15 cellular contexts compared by ENCODE assay signal in the genomic region with DNA sequence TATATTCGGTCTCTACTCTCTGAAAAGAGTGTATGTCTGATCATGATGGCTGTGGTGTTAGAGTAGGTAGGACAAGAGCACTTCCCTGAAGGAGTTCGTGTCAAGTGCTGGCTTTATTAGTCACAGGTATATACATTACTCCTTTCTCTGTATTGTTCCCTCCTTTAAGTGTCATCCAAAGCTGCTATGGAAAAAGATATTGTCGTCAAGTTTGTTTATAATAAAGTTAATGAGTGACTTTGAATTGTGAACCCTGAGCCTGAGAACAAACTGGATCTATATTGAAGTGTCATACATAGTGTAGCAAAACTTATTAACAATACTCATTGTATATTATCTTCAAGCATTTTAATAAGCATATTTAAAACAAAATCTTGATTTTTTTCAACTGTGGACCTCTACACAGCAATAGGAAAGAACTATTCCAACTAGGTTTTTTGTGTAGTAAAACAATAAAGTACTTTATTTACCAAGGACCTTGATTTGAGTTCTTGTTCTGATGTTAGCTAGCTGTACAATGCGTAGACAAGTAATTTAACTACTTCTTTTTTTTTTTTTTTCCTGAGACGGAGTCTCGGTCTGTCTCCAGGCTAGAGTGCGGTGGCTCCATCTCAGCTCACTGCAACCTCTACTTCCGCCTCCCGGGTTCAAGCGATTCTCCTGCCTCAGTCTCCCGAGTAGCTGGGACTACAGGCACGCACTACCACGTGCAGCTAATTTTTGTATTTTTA.
DNase-seq lines count a peak whose midpoint lies in the region; ATAC-seq and TF ChIP-seq lines count a peak whose summit lies in the region.
"Had no signal": no experiment of that assay in that cellular context is flagged by ENCODE, and none has a peak within 500 bp of the region (broad histone marks: within the 10 kb centered on the region; RNA-seq: fewer than 3 reads in every experiment).

No MANE protein-coding gene starts in this region.

- no peak overlapping the region for H3K4me3 ChIP-seq in cardiac muscle cell
- no peak overlapping the region for H3K4me3 ChIP-seq in Peyer's patch
- H3K4me3 ChIP-seq in liver (ENCODE audit: low read depth in 1 of 3, low read length in 3 of 3): no peak overlapping the region
- no peak overlapping the region for H3K4me3 ChIP-seq in upper lobe of right lung
- H3K4me3 ChIP-seq: BLaER1 treated with 17β-estradiol and CSF1 and Interleukin-3, amounts not matched to agents 10 nM and 100 nM; stomach had no signal

- H3K36me3 ChIP-seq in cardiac muscle cell (no peaks in the 10 kb centered on the region), Peyer's patch (no peaks in the 10 kb centered on the region), liver (ENCODE audit: control insufficient read depth in 4 of 4, insufficient read depth in 3 of 4, low read depth in 1 of 4, low read length in 3 of 4) (no peaks in the 10 kb centered on the region), upper lobe of right lung (no peaks in the 10 kb centered on the region)
- H3K36me3 ChIP-seq: neutrophil, stomach had no signal

- DNase-seq in cardiac muscle cell (ENCODE audit: low read depth in 1 of 2, low spot score in 1 of 2) (no peak), Right ventricle myocardium inferior (ENCODE audit: missing footprints) (no peak), Peyer's patch (no peak), upper lobe of right lung (no peak), ureter (ENCODE audit: low spot score) (no peak), AG08396 (ENCODE audit: low spot score) (no peak)
- DNase-seq in activated CD4-positive, alpha-beta T cell treated with anti-CD3 and anti-CD28 coated beads for 48 hours: no peak
- DNase-seq: effector memory CD8-positive, alpha-beta T cell; kidney glomerular epithelial cell; NCI-H1436; stimulated activated CD4-positive, alpha-beta T cell treated with anti-CD3 and anti-CD28 coated beads, Interleukin-4, amount 100 ng/mL, for 4 hours; stomach had no signal

- TF ChIP-seq POLR2A in Peyer's patch (IDR thresholded peaks at IDR 0.05): no peak

- ATAC-seq in Right ventricle myocardium inferior (no peak), upper lobe of right lung (peak; percentile 88)
- ATAC-seq: effector memory CD8-positive, alpha-beta T cell had no signal

- WGBS in liver: 74% methylated on average over 13 of the region's 13 CpGs

- H3K4me1 ChIP-seq in cardiac muscle cell (ENCODE audit: low read depth) (peaks cover 20% of the 10 kb centered on the region), Peyer's patch (peaks cover 0 to 5% (median 0%) of the 10 kb centered on the region in 4 donors), liver (ENCODE audit: control insufficient read depth in 4 of 4, insufficient read depth in 4 of 4, low read length in 3 of 4) (peaks cover 5 to 44% (median 22%) of the 10 kb centered on the region in 4 donors), upper lobe of right lung (peaks cover 8% of the 10 kb centered on the region)

- TF ChIP-seq CTCF in cardiac muscle cell (IDR thresholded peaks at IDR 0.05; ENCODE audit: low read depth, low read length): no peak
- no peak for TF ChIP-seq CTCF in Peyer's patch (IDR thresholded peaks at IDR 0.05)
- no peak for TF ChIP-seq CTCF in liver (IDR thresholded peaks at IDR 0.05; ENCODE audit: low read depth, low read length, missing input control)
- TF ChIP-seq CTCF in upper lobe of right lung (IDR thresholded peaks at IDR 0.05): no peak

- no peaks in the 10 kb centered on the region for H3K27me3 ChIP-seq in cardiac muscle cell
- H3K27me3 ChIP-seq in Peyer's patch: no peaks in the 10 kb centered on the region
- no peaks in the 10 kb centered on the region for H3K27me3 ChIP-seq in liver (ENCODE audit: control insufficient read depth in 4 of 4, insufficient read depth in 4 of 4, low read length in 3 of 4)
- H3K27me3 ChIP-seq in upper lobe of right lung: no peaks in the 10 kb centered on the region
- H3K27me3 ChIP-seq: BLaER1 treated with 17β-estradiol and CSF1 and Interleukin-3, amounts not matched to agents 10 nM and 100 nM; neutrophil; stomach had no signal

- H3K9me3 ChIP-seq in cardiac muscle cell (ENCODE audit: low read depth): no peaks in the 10 kb centered on the region
- H3K9me3 ChIP-seq in Peyer's patch: no peaks in the 10 kb centered on the region
- no peaks in the 10 kb centered on the region for H3K9me3 ChIP-seq in liver (ENCODE audit: control insufficient read depth in 4 of 4, low read length in 3 of 4)
- no peaks in the 10 kb centered on the region for H3K9me3 ChIP-seq in upper lobe of right lung
- H3K9me3 ChIP-seq: neutrophil, stomach had no signal

- peak overlapping the region; percentile 13 for H3K27ac ChIP-seq in cardiac muscle cell
- H3K27ac ChIP-seq in Peyer's patch: peak overlapping the region in 3 of 4 donors; percentile 21 to 71 (median 49)
- H3K27ac ChIP-seq in liver (ENCODE audit: low read depth in 1 of 2, low read length in 2 of 2): peak overlapping the region; percentile 68 to 84
- no peak overlapping the region for H3K27ac ChIP-seq in upper lobe of right lung
- H3K27ac ChIP-seq: BLaER1 treated with 17β-estradiol and CSF1 and Interleukin-3, amounts not matched to agents 10 nM and 100 nM; neutrophil; stomach had no signal

- intact Hi-C loops in Right ventricle myocardium inferior (cut with DNase I) (loop anchor here (10.0 kb wide), 1 partner anchor 164 kb away; no protein-coding TSS in a partner anchor), upper lobe of right lung (cut with DNase I) (no loop called here)

- no peak for TF ChIP-seq RAD21 in liver (IDR thresholded peaks at IDR 0.05)

- peak overlapping the region in 1 of 2 donors; percentile 54 for H3K9ac ChIP-seq in liver (ENCODE audit: low read depth in 1 of 2, low read length in 2 of 2)
- H3K9ac ChIP-seq: BLaER1 treated with 17β-estradiol and CSF1 and Interleukin-3, amounts not matched to agents 10 nM and 100 nM had no signal

TF ChIP-seq in liver, 16 proteins besides CTCF, POLR2A, EP300 and RAD21:
- TF ChIP-seq, protein P1, sequence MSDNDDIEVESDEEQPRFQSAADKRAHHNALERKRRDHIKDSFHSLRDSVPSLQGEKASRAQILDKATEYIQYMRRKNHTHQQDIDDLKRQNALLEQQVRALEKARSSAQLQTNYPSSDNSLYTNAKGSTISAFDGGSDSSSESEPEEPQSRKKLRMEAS (IDR thresholded peaks at IDR 0.05): no peak
- TF ChIP-seq EGR1 (IDR thresholded peaks at IDR 0.05; ENCODE audit: low read depth in 2 of 2) (peak in 1 of 2 donors; percentile 43), TAF1 (conservative IDR thresholded peaks at IDR 0.05) (no peak), HNF4G (IDR thresholded peaks at IDR 0.05) (peak; percentile 7), RXRA (IDR thresholded peaks at IDR 0.05) (peak in 1 of 2 donors; percentile 41), NR2F2 (IDR thresholded peaks at IDR 0.05) (no peak), YY1 (IDR thresholded peaks at IDR 0.05) (peak; percentile 59), FOXA2 (IDR thresholded peaks at IDR 0.05) (no peak), GABPA (IDR thresholded peaks at IDR 0.05 in 1 of 2, conservative IDR thresholded peaks at IDR 0.05 in 1 of 2) (no peak), FOXA1 (IDR thresholded peaks at IDR 0.05) (no peak), SP1 (IDR thresholded peaks at IDR 0.05) (peak; percentile 75), HNF4A (conservative IDR thresholded peaks at IDR 0.05) (peak; percentile 76 to 81), JUND (IDR thresholded peaks at IDR 0.05) (peak in 1 of 2 donors; percentile 40)
- TF ChIP-seq, protein P2, sequence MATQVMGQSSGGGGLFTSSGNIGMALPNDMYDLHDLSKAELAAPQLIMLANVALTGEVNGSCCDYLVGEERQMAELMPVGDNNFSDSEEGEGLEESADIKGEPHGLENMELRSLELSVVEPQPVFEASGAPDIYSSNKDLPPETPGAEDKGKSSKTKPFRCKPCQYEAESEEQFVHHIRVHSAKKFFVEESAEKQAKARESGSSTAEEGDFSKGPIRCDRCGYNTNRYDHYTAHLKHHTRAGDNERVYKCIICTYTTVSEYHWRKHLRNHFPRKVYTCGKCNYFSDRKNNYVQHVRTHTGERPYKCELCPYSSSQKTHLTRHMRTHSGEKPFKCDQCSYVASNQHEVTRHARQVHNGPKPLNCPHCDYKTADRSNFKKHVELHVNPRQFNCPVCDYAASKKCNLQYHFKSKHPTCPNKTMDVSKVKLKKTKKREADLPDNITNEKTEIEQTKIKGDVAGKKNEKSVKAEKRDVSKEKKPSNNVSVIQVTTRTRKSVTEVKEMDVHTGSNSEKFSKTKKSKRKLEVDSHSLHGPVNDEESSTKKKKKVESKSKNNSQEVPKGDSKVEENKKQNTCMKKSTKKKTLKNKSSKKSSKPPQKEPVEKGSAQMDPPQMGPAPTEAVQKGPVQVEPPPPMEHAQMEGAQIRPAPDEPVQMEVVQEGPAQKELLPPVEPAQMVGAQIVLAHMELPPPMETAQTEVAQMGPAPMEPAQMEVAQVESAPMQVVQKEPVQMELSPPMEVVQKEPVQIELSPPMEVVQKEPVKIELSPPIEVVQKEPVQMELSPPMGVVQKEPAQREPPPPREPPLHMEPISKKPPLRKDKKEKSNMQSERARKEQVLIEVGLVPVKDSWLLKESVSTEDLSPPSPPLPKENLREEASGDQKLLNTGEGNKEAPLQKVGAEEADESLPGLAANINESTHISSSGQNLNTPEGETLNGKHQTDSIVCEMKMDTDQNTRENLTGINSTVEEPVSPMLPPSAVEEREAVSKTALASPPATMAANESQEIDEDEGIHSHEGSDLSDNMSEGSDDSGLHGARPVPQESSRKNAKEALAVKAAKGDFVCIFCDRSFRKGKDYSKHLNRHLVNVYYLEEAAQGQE (IDR thresholded peaks at IDR 0.05): peak; percentile 45
- TF ChIP-seq, protein P3, sequence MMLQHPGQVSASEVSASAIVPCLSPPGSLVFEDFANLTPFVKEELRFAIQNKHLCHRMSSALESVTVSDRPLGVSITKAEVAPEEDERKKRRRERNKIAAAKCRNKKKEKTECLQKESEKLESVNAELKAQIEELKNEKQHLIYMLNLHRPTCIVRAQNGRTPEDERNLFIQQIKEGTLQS (IDR thresholded peaks at IDR 0.05): no peak
- TF ChIP-seq, protein P4, sequence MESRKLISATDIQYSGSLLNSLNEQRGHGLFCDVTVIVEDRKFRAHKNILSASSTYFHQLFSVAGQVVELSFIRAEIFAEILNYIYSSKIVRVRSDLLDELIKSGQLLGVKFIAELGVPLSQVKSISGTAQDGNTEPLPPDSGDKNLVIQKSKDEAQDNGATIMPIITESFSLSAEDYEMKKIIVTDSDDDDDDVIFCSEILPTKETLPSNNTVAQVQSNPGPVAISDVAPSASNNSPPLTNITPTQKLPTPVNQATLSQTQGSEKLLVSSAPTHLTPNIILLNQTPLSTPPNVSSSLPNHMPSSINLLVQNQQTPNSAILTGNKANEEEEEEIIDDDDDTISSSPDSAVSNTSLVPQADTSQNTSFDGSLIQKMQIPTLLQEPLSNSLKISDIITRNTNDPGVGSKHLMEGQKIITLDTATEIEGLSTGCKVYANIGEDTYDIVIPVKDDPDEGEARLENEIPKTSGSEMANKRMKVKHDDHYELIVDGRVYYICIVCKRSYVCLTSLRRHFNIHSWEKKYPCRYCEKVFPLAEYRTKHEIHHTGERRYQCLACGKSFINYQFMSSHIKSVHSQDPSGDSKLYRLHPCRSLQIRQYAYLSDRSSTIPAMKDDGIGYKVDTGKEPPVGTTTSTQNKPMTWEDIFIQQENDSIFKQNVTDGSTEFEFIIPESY (IDR thresholded peaks at IDR 0.05): no peak
